In the genomic region with DNA sequence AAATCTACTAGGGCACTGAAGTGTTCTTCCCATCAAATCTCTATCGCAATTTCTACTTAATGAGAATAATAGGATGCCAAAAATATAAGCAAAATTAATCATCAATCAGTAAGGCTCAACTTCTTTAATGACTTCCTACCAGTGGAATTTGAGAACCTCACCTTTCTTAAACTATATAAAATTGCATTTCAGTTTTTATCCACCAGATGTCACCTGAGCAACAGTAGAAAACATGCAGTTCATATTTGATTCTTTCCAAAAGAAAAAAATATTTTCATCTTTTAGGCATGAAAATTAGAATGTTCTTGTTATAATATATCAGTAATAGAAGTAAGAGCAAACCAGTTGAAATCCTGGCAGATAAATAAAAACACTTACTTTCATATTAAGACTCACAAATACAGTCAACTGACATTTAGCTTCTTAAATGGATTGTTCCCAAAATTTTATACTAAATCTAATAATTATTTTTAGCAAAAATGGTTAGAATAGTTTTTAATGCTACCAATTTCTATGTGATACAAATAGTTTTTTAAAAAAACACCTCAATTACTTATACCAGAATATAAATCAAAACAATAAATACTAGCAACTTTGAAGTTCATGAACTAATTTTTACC, we compare ENCODE assay signal across 8 cellular contexts. TPM values are rescaled to one million over a fixed set of nuclear protein-coding genes. Genes with fewer than 3 reads are reported as not detected.
DNase-seq lines count a peak whose midpoint lies in the region; ATAC-seq, FAIRE-seq and TF ChIP-seq lines count a peak whose summit lies in the region.

No MANE protein-coding gene starts in this region.

- H3K27ac ChIP-seq in CD4-positive, CD25-positive, alpha-beta regulatory T cell (ENCODE audit: insufficient read depth, low read length, poor library complexity, severe bottlenecking), result no peak overlapping the region
- H3K27ac ChIP-seq in OCI-LY1 (ENCODE audit: low read depth, low read length, poor library complexity, severe bottlenecking) (no peak overlapping the region), endodermal cell (ENCODE audit: low read depth, low read length) (no peak overlapping the region)
- H3K27ac ChIP-seq in naive thymus-derived CD4-positive, alpha-beta T cell (ENCODE audit: low read depth, low read length), result no peak overlapping the region

- peak; percentile 36 for FAIRE-seq in H54 (lab: Jason Lieb, UNC)

- no peaks in the 10 kb centered on the region for H3K4me1 Mint-ChIP-seq in CD4-positive, CD25-positive, alpha-beta regulatory T cell
- H3K4me1 Mint-ChIP-seq in endodermal cell, result peaks cover 5% of the 10 kb centered on the region
- no peaks in the 10 kb centered on the region for H3K4me1 Mint-ChIP-seq in naive thymus-derived CD4-positive, alpha-beta T cell

- no peaks in the 10 kb centered on the region for H3K36me3 Mint-ChIP-seq in CD4-positive, CD25-positive, alpha-beta regulatory T cell
- H3K36me3 Mint-ChIP-seq in endodermal cell (ENCODE audit: low read depth), result no peaks in the 10 kb centered on the region
- no peaks in the 10 kb centered on the region for H3K36me3 Mint-ChIP-seq in naive thymus-derived CD4-positive, alpha-beta T cell

- H3K9ac ChIP-seq in OCI-LY1 (ENCODE audit: low read length), result no peak overlapping the region
- H3K9ac ChIP-seq in endodermal cell (ENCODE audit: extremely low read depth, low read length, poor library complexity, severe bottlenecking), result no peak overlapping the region

- no peaks in the 10 kb centered on the region for H3K9me2 ChIP-seq in OCI-LY1 (ENCODE audit: low read depth, low read length)

- 20% methylated on average over 1 of the region's 1 CpG; no CpG with 5 or more reads in 1 of the 2 experiments for WGBS in endodermal cell (ENCODE audit: insufficient coverage in 1 of 2, insufficient read length in 1 of 2), 2 experiments

- H3K27me3 Mint-ChIP-seq in CD4-positive, CD25-positive, alpha-beta regulatory T cell, result peaks cover 34% of the 10 kb centered on the region
- H3K27me3 Mint-ChIP-seq in endodermal cell (ENCODE audit: insufficient read depth), result no peaks in the 10 kb centered on the region
- peaks cover 19 to 47% (median 27%) of the 10 kb centered on the region in 5 donors for H3K27me3 Mint-ChIP-seq in naive thymus-derived CD4-positive, alpha-beta T cell

- H4K20me1 ChIP-seq in OCI-LY1 (ENCODE audit: insufficient read depth, low read length), result no peaks in the 10 kb centered on the region

- no peaks in the 10 kb centered on the region for H3K9me3 ChIP-seq in CD4-positive, CD25-positive, alpha-beta regulatory T cell (ENCODE audit: control insufficient read depth in 2 of 2, low read length in 2 of 2)
- H3K9me3 ChIP-seq in OCI-LY1 (ENCODE audit: low read length) (no peaks in the 10 kb centered on the region), endodermal cell (ENCODE audit: control insufficient read depth, low read length) (no peaks in the 10 kb centered on the region)
- H3K9me3 ChIP-seq in naive thymus-derived CD4-positive, alpha-beta T cell (ENCODE audit: control insufficient read depth in 2 of 3, low read length in 3 of 3), result no peaks in the 10 kb centered on the region

- H3K27me3 ChIP-seq in CD4-positive, CD25-positive, alpha-beta regulatory T cell (ENCODE audit: control insufficient read depth, insufficient read depth, low read length), result peaks cover 28% of the 10 kb centered on the region
- H3K27me3 ChIP-seq in OCI-LY1 (ENCODE audit: insufficient read depth, low read length) (no peaks in the 10 kb centered on the region), endodermal cell (ENCODE audit: control insufficient read depth, insufficient read depth, low read length, poor library complexity, severe bottlenecking) (no peaks in the 10 kb centered on the region)
- H3K27me3 ChIP-seq in naive thymus-derived CD4-positive, alpha-beta T cell (ENCODE audit: control insufficient read depth in 2 of 2, insufficient read depth in 2 of 2, low read length in 2 of 2), result no peaks in the 10 kb centered on the region

- intact Hi-C loops in naive thymus-derived CD4-positive, alpha-beta T cell (cut with micrococcal nuclease), result loop anchor here (1.0 to 5.0 kb wide), 6 partner anchors 264 to 1698 kb away; no protein-coding TSS in a partner anchor

- CTCF ChIA-PET in naive thymus-derived CD4-positive, alpha-beta T cell (lab: Charles Lee), result interaction anchor here (0.8 to 9.3 kb wide), 12 partner anchors 14 to 759 kb away, joined by 3 to 159 read pairs (median 4); no protein-coding TSS in a partner anchor

- no peaks in the 10 kb centered on the region for H3K79me2 ChIP-seq in OCI-LY1 (ENCODE audit: insufficient read depth, low read length)

- H3K4me3 Mint-ChIP-seq in CD4-positive, CD25-positive, alpha-beta regulatory T cell, result no peak overlapping the region
- no peak overlapping the region for H3K4me3 Mint-ChIP-seq in endodermal cell
- no peak overlapping the region for H3K4me3 Mint-ChIP-seq in naive thymus-derived CD4-positive, alpha-beta T cell

- POLR2A ChIA-PET in naive thymus-derived CD4-positive, alpha-beta T cell (lab: Charles Lee), result no interaction called here

- no peaks in the 10 kb centered on the region for H3K9me3 Mint-ChIP-seq in CD4-positive, CD25-positive, alpha-beta regulatory T cell
- H3K9me3 Mint-ChIP-seq in endodermal cell, result no peaks in the 10 kb centered on the region
- H3K9me3 Mint-ChIP-seq in naive thymus-derived CD4-positive, alpha-beta T cell, result no peaks in the 10 kb centered on the region

- peak in 2 of 3 donors; percentile 53 for DNase-seq in CD4-positive, CD25-positive, alpha-beta regulatory T cell
- DNase-seq in H54 (ENCODE audit: insufficient read length, low spot score) (no peak), endodermal cell (no peak), hypothalamus (lab: John Stamatoyannopoulos, UW) (no peak)
- DNase-seq in naive thymus-derived CD4-positive, alpha-beta T cell, result peak in 6 of 9 donors; percentile 10 to 56 (median 46)
- DNase-seq in stimulated activated naive CD4-positive, alpha-beta T cell treated with Interleukin-2 at 50 U/mL for 16 hours (lab: John Stamatoyannopoulos, UW), result no peak

- no peak overlapping the region for H3K27ac Mint-ChIP-seq in CD4-positive, CD25-positive, alpha-beta regulatory T cell
- no peak overlapping the region for H3K27ac Mint-ChIP-seq in endodermal cell
- H3K27ac Mint-ChIP-seq in naive thymus-derived CD4-positive, alpha-beta T cell, result no peak overlapping the region

- H3F3A ChIP-seq in OCI-LY1 (ENCODE audit: insufficient read depth, low read length), result no peaks in the 10 kb centered on the region

- ATAC-seq in CD4-positive, CD25-positive, alpha-beta regulatory T cell (ENCODE audit: low read depth in 2 of 2), result peak in 1 of 2 donors; percentile 53
- ATAC-seq in naive thymus-derived CD4-positive, alpha-beta T cell, result peak; percentile 76
- ATAC-seq in GM18868 (IDR thresholded peaks at IDR 0.05; ENCODE audit: unreplicated experiment), result no peak

- H3K4me1 ChIP-seq in CD4-positive, CD25-positive, alpha-beta regulatory T cell (ENCODE audit: control insufficient read depth, insufficient read depth, low read length, poor library complexity, severe bottlenecking), result no peaks in the 10 kb centered on the region
- H3K4me1 ChIP-seq in OCI-LY1 (ENCODE audit: insufficient read depth, low read length, severe bottlenecking) (no peaks in the 10 kb centered on the region), endodermal cell (ENCODE audit: control insufficient read depth, insufficient read depth, low read length) (no peaks in the 10 kb centered on the region)
- no peaks in the 10 kb centered on the region for H3K4me1 ChIP-seq in naive thymus-derived CD4-positive, alpha-beta T cell (ENCODE audit: control insufficient read depth in 2 of 2, insufficient read depth in 2 of 2, low read length in 2 of 2)

- TF ChIP-seq CTCF in OCI-LY1 (IDR thresholded peaks at IDR 0.05; ENCODE audit: low read length) (peak; percentile 63), endodermal cell (conservative IDR thresholded peaks at IDR 0.05) (peak; percentile 80)

- H3K4me3 ChIP-seq in CD4-positive, CD25-positive, alpha-beta regulatory T cell (ENCODE audit: low read depth, low read length), result no peak overlapping the region
- no peak overlapping the region for H3K4me3 ChIP-seq in OCI-LY1 (ENCODE audit: low read depth, low read length, poor library complexity, severe bottlenecking)
- no peak overlapping the region for H3K4me3 ChIP-seq in endodermal cell (ENCODE audit: low read length)
- no peak overlapping the region for H3K4me3 ChIP-seq in naive thymus-derived CD4-positive, alpha-beta T cell (ENCODE audit: low read length)

- H2AFZ ChIP-seq in OCI-LY1 (ENCODE audit: low read length), result no peak overlapping the region

- no peak overlapping the region for H3K4me2 ChIP-seq in OCI-LY1 (ENCODE audit: low read length)

- H3K36me3 ChIP-seq in CD4-positive, CD25-positive, alpha-beta regulatory T cell (ENCODE audit: control insufficient read depth, insufficient read depth, low read length), result no peaks in the 10 kb centered on the region
- H3K36me3 ChIP-seq in OCI-LY1 (ENCODE audit: insufficient read depth, low read length) (no peaks in the 10 kb centered on the region), endodermal cell (ENCODE audit: control insufficient read depth, insufficient read depth, low read length) (no peaks in the 10 kb centered on the region)
- H3K36me3 ChIP-seq in naive thymus-derived CD4-positive, alpha-beta T cell (ENCODE audit: control insufficient read depth in 2 of 3, insufficient read depth in 3 of 3, low read length in 3 of 3), result no peaks in the 10 kb centered on the region

- TF ChIP-seq POLR2A in H54 (IDR thresholded peaks at IDR 0.05; ENCODE audit: low read depth, low read length), result no peak

RNA-seq across cellular contexts. Expression of a gene that starts 13.4 kb away (rescaled TPM):
- total RNA-seq in CD4-positive, CD25-positive, alpha-beta regulatory T cell, result 2.3 TPM
- polyA plus RNA-seq in CD4-positive, CD25-positive, alpha-beta regulatory T cell, result 1 to 10 TPM in 3 of 4 donors, under 1 TPM in 1; 0.89 to 2.7 (median 1.5) TPM
- 1 to 10 TPM; 6.8 to 7.3 TPM for total RNA-seq in endodermal cell
- 15.0 TPM for polyA plus RNA-seq in endodermal cell (2013, experiment 1 of 2)
- 17.1 TPM for polyA plus RNA-seq in endodermal cell (2013, experiment 2 of 2)
- total RNA-seq in naive thymus-derived CD4-positive, alpha-beta T cell, result 1 to 10 TPM in 4 of 5 experiments, under 1 TPM in 1; 0.51 to 8.5 (median 3.9) TPM
- polyA plus RNA-seq in naive thymus-derived CD4-positive, alpha-beta T cell, result 1 to 10 TPM; 2.7 to 3.6 TPM

RNA-seq across cellular contexts. Expression of a gene that starts 47.2 kb away (rescaled TPM):
- total RNA-seq in CD4-positive, CD25-positive, alpha-beta regulatory T cell, result 46.8 TPM
- 10 to 100 TPM in 2 of 4 donors, 1 to 10 TPM in 2; 6.9 to 11.6 (median 9.3) TPM for polyA plus RNA-seq in CD4-positive, CD25-positive, alpha-beta regulatory T cell
- total RNA-seq in endodermal cell, result 10 to 100 TPM; 43.7 to 44.9 TPM
- 14.6 TPM for polyA plus RNA-seq in endodermal cell (2013, experiment 1 of 2)
- polyA plus RNA-seq in endodermal cell (2013, experiment 2 of 2), result 10.3 TPM
- 10 to 100 TPM; 34.5 to 49.1 (median 41.5) TPM for total RNA-seq in naive thymus-derived CD4-positive, alpha-beta T cell
- polyA plus RNA-seq in naive thymus-derived CD4-positive, alpha-beta T cell, result 10 to 100 TPM; 10.3 to 15.7 TPM

Comparison
In these comparisons a context has a peak if more than half of its experiments do, and no peak if none do; other contexts are left out.
1. DNase-seq: peak in CD4-positive, CD25-positive, alpha-beta regulatory T cell (2 of 3) and naive thymus-derived CD4-positive, alpha-beta T cell (6 of 9); none in H54 (single experiment), endodermal cell (single experiment), stimulated activated naive CD4-positive, alpha-beta T cell treated with Interleukin-2 at 50 U/mL for 16 hours (single experiment) and hypothalamus (0 of 51).